ENCODE assay signal across 26 cellular contexts in the genomic region with DNA sequence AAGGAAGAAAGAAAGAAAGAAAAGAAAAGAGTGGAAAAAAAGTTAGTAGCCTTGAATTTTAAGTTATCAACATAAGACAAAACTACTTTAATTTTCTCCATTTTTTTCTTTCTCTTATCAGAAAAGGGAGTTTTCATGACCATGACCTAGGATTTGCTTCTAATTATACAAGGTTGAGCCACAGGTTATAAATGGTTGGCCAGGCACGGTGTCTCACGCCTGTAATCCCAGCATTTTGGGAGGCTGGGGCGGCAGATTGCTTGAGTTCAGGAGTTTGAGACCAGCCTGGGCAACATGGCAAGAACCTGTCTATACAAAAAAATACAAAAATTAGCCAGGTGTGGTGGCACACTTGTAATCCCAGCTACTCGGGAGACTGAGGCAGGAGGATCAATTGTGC. TPM values are rescaled to one million over a fixed set of nuclear protein-coding genes. Genes with fewer than 3 reads are reported as not detected.
A peak's percentile ranks its signal among the peaks of the same experiment; 100 is the strongest.
DNase-seq lines count a peak whose midpoint lies in the region; ATAC-seq, FAIRE-seq and TF ChIP-seq lines count a peak whose summit lies in the region.
"Had no signal": no experiment of that assay in that cellular context is flagged by ENCODE, and none has a peak within 500 bp of the region (broad histone marks: within the 10 kb centered on the region; RNA-seq: fewer than 3 reads in every experiment).

No MANE protein-coding gene starts in this region.

- no peaks in the 10 kb centered on the region for H3K36me3 ChIP-seq in HEK293 (ENCODE audit: control insufficient read depth in 2 of 2, insufficient read depth in 1 of 2, low read length in 2 of 2)
- H3K36me3 ChIP-seq in adrenal gland (replicated peaks in 1 of 2): no peaks in the 10 kb centered on the region
- no peaks in the 10 kb centered on the region for H3K36me3 ChIP-seq in pancreas
- H3K36me3 ChIP-seq: BE2C; BLaER1 treated with 17β-estradiol and CSF1 and Interleukin-3, amounts not matched to agents 10 nM and 100 nM had no signal

- DNase-seq in OCI-M1 (lab: John Stamatoyannopoulos, UW) (peak; percentile 42), adrenal gland (peak in 6 of 7 donors; percentile 37 to 73 (median 48)), pancreas (no peak), NCI-H1105 treated with DMSO at 0.1 percent for 48 hours (lab: John Stamatoyannopoulos, UW) (no peak), ureter (ENCODE audit: low spot score) (no peak)
- DNase-seq: 8988T; ACHN; AML-193; BE2C; Calu3; CD4-positive, alpha-beta T cell; CD8-positive, alpha-beta memory T cell; COR-L47; DMS53; DMS79 treated with DMSO at 0.1 percent for 48 hours; GF-D8; H9 had no signal

- peak; percentile 60 to 66 (median 61) for ATAC-seq in pancreas
- no peak for ATAC-seq in HG03432 (IDR thresholded peaks at IDR 0.05; ENCODE audit: unreplicated experiment)
- no peak for ATAC-seq in GM19351 (IDR thresholded peaks at IDR 0.05; ENCODE audit: unreplicated experiment)
- ATAC-seq: A549, GM23338, HCT116 had no signal

- no peak for TF ChIP-seq POLR2A in adrenal gland (IDR thresholded peaks at IDR 0.05)

- intact Hi-C loops in adrenal gland (cut with DNase I): no loop called here
- intact Hi-C loops in pancreas (cut with DNase I): no loop called here

- no peak for FAIRE-seq in pancreas (lab: Jason Lieb, UNC)
- FAIRE-seq: A549, GM12891, GM18507 had no signal

- H3K4me3 ChIP-seq in HEK293 (ENCODE audit: low read depth, low read length) (no peak overlapping the region), adrenal gland (no peak overlapping the region), pancreas (no peak overlapping the region)
- H3K4me3 ChIP-seq: A549; BLaER1 treated with 17β-estradiol and CSF1 and Interleukin-3, amounts not matched to agents 10 nM and 100 nM; GM23338 had no signal

- H3K27ac ChIP-seq in HEK293 (ENCODE audit: extremely low read depth, low read depth, low read length) (no peak overlapping the region), adrenal gland (peak overlapping the region in 3 of 5 donors; percentile 43 to 68 (median 64)), pancreas (no peak overlapping the region)
- H3K27ac ChIP-seq: A549; BLaER1 treated with 17β-estradiol and CSF1 and Interleukin-3, amounts not matched to agents 10 nM and 100 nM had no signal

- 32 to 46% (median 41%) methylated on average over 4 of the region's 4 CpGs for WGBS in adrenal gland, 4 donors
- 33 to 38% methylated on average over 4 of the region's 4 CpGs for WGBS in pancreas, 2 donors

- POLR2A ChIA-PET in HEK293 (lab: Yijun Ruan, JAX): no interaction called here

- no peaks in the 10 kb centered on the region for H3K4me1 ChIP-seq in HEK293 (ENCODE audit: control insufficient read depth, insufficient read depth, low read length)
- H3K4me1 ChIP-seq in adrenal gland (replicated peaks in 1 of 2): peaks cover 14 to 16% of the 10 kb centered on the region in 2 donors
- H3K4me1 ChIP-seq in pancreas: peaks cover 0 to 8% (median 8%) of the 10 kb centered on the region in 3 donors
- H3K4me1 ChIP-seq: A549, BE2C had no signal

- H3K27me3 ChIP-seq in adrenal gland (no peaks in the 10 kb centered on the region), pancreas (no peaks in the 10 kb centered on the region)
- H3K27me3 ChIP-seq: BE2C; BLaER1 treated with 17β-estradiol and CSF1 and Interleukin-3, amounts not matched to agents 10 nM and 100 nM had no signal

- TF ChIP-seq CTCF in HEK293 (tag by site-specific recombination; IDR thresholded peaks at IDR 0.05): no peak
- no peak for TF ChIP-seq CTCF in adrenal gland (IDR thresholded peaks at IDR 0.05)
- no peak for TF ChIP-seq CTCF in pancreas (IDR thresholded peaks at IDR 0.05)

- CTCF ChIA-PET in HEK293 (lab: Yijun Ruan, JAX): no interaction called here

- H3K9me3 ChIP-seq in HEK293 (ENCODE audit: control insufficient read depth, insufficient read depth, low read depth, low read length): no peaks in the 10 kb centered on the region
- no peaks in the 10 kb centered on the region for H3K9me3 ChIP-seq in adrenal gland (replicated peaks in 1 of 3)
- H3K9me3 ChIP-seq in pancreas: no peaks in the 10 kb centered on the region
- H3K9me3 ChIP-seq: A549; BE2C; BLaER1 treated with 17β-estradiol and CSF1 and Interleukin-3, amounts not matched to agents 10 nM and 100 nM had no signal

TF ChIP-seq in HEK293, 187 proteins besides CTCF, POLR2A, EP300 and RAD21:
- TF ChIP-seq ZNF837 (tag by site-specific recombination; IDR thresholded peaks at IDR 0.05) (no peak), TSHZ1 (tag by site-specific recombination; IDR thresholded peaks at IDR 0.05; ENCODE audit: borderline replicate concordance) (no peak), ZNF449 (tag by site-specific recombination; IDR thresholded peaks at IDR 0.05) (peak; percentile 99), ZNF692 (tag by site-specific recombination; IDR thresholded peaks at IDR 0.05) (no peak), ZNF133 (tag by site-specific recombination; IDR thresholded peaks at IDR 0.05) (no peak)
- TF ChIP-seq, protein P1, sequence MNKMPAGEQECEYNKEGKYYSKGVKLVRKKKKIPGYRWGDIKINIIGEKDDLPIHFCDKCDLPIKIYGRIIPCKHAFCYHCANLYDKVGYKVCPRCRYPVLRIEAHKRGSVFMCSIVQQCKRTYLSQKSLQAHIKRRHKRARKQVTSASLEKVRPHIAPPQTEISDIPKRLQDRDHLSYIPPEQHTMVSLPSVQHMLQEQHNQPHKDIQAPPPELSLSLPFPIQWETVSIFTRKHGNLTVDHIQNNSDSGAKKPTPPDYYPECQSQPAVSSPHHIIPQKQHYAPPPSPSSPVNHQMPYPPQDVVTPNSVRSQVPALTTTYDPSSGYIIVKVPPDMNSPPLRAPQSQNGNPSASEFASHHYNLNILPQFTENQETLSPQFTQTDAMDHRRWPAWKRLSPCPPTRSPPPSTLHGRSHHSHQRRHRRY (tag by site-specific recombination; IDR thresholded peaks at IDR 0.05): no peak

RNA-seq across cellular contexts. Expression of gene MTRES1, which starts 7.8 kb away (rescaled TPM):
- 10 to 100 TPM; 15.0 to 65.4 (median 31.1) TPM for total RNA-seq in adrenal gland
- polyA plus RNA-seq in adrenal gland: 10 to 100 TPM; 69.7 to 95.3 (median 73.5) TPM
- 1 to 10 TPM; 4.3 to 8.6 (median 6.3) TPM for total RNA-seq in pancreas
- polyA plus RNA-seq in pancreas: 10 to 100 TPM; 15.3 to 16.3 TPM
- 23.9 TPM for total RNA-seq in ureter

RNA-seq across cellular contexts. Expression of gene CD24, which starts 45.7 kb away (rescaled TPM):
- 10 to 100 TPM in 3 of 8 donors, 1 to 10 TPM in 3, under 1 TPM in 1, not detected in 1; 0.97 to 57.5 (median 4.2) TPM for total RNA-seq in adrenal gland
- polyA plus RNA-seq in adrenal gland: 10 to 100 TPM in 2 of 3 donors, 1 to 10 TPM in 1; 8.5 to 47.0 (median 40.4) TPM
- total RNA-seq in pancreas: 100 to 1,000 TPM; 453 to 874 (median 687) TPM
- 100 to 1,000 TPM; 333 to 417 TPM for polyA plus RNA-seq in pancreas
- 253 TPM for total RNA-seq in ureter
- total RNA-seq: CD4-positive, alpha-beta T cell; CD8-positive, alpha-beta memory T cell had no signal
- polyA plus RNA-seq: CD8-positive, alpha-beta memory T cell had no signal

Comparison
In these comparisons a context has a peak if more than half of its experiments do, and no peak if none do; other contexts are left out.
1. H3K27ac ChIP-seq: peak in adrenal gland (3 of 5); none in HEK293 (single experiment) and pancreas (0 of 4).
2. DNase-seq: peak in OCI-M1 (single experiment) and adrenal gland (6 of 7); none in pancreas (0 of 6), NCI-H1105 treated with DMSO at 0.1 percent for 48 hours (single experiment) and ureter (single experiment).
3. ATAC-seq: peak in pancreas (4 of 4); none in HG03432 (single experiment) and GM19351 (single experiment).